8 cellular contexts compared by ENCODE assay signal in genomic region chr2:59997371-59997770, GRCh38.
"Had no signal": no experiment of that assay in that cellular context is flagged by ENCODE, and none has a peak within 500 bp of the region (broad histone marks: within the 10 kb centered on the region; RNA-seq: fewer than 3 reads in every experiment).

No MANE protein-coding gene starts in this region.

- H3K9me3 ChIP-seq: HAP-1 had no signal

- H3K9ac ChIP-seq: GM23248, KMS-11 had no signal

- DNase-seq: GM23248, GOT3, H7, HFFc6, KBM-7 had no signal

- H3K4me2 ChIP-seq: KMS-11 had no signal

- H3K27ac ChIP-seq: GM23248, HL-60, KMS-11 had no signal

- H3K4me3 ChIP-seq: GM23248, HAP-1 had no signal

- H3K36me3 ChIP-seq: HAP-1 had no signal

- H3K4me1 ChIP-seq: HAP-1 had no signal
